ENCODE assay signal across 9 cellular contexts in genomic region chr12:103495158-103495782, GRCh38. TPM values are rescaled to one million over a fixed set of nuclear protein-coding genes. Genes with fewer than 3 reads are reported as not detected.
DNase-seq lines count a peak whose midpoint lies in the region; ATAC-seq and TF ChIP-seq lines count a peak whose summit lies in the region.
"Had no signal": no experiment of that assay in that cellular context is flagged by ENCODE, and none has a peak within 500 bp of the region (broad histone marks: within the 10 kb centered on the region; RNA-seq: fewer than 3 reads in every experiment).

No MANE protein-coding gene starts in this region.

- H3K27me3 Mint-ChIP-seq in stimulated activated memory B cell treated with anti-CD40 and anti-IgM and Interleukin-4, amounts not matched to agents 10 μg/mL and 1 μg/mL and 100 μg/mL, for 72 hours = no peaks in the 10 kb centered on the region

- WGBS in HUES64 = under 1% methylated on average over 51 of the region's 58 CpGs
- 1 to 2% (median 1%) methylated on average over 36 to 58 of the region's 58 CpGs for WGBS in ovary, 3 donors

- no peak for TF ChIP-seq EP300 in ovary (IDR thresholded peaks at IDR 0.05)

- peaks cover 8% of the 10 kb centered on the region; the same call in 1 of the 2 replicates for H3K4me1 ChIP-seq in HUES64 (ENCODE audit: insufficient read depth, low read length)
- H3K4me1 ChIP-seq in left lung = peaks cover 0 to 6% of the 10 kb centered on the region in 2 donors
- H3K4me1 ChIP-seq in ovary (ENCODE audit: insufficient read depth) = no peaks in the 10 kb centered on the region
- H3K4me1 ChIP-seq: BLaER1 treated with 17β-estradiol and CSF1 and Interleukin-3, amounts not matched to agents 10 nM and 100 nM had no signal

- no peak overlapping the region for H3K9ac ChIP-seq in HUES64 (ENCODE audit: low read depth, low read length)
- H3K9ac ChIP-seq: BLaER1 treated with 17β-estradiol and CSF1 and Interleukin-3, amounts not matched to agents 10 nM and 100 nM had no signal

- no peaks in the 10 kb centered on the region for H3K36me3 Mint-ChIP-seq in stimulated activated memory B cell treated with anti-CD40 and anti-IgM and Interleukin-4, amounts not matched to agents 10 μg/mL and 1 μg/mL and 100 μg/mL, for 72 hours

- ATAC-seq in GM19468 (IDR thresholded peaks at IDR 0.05; ENCODE audit: extremely low read depth, unreplicated experiment) (peak; percentile 44), left lung (peak; percentile 66)
- ATAC-seq in stimulated activated memory B cell treated with anti-CD40 and anti-IgM and Interleukin-4, amounts not matched to agents 10 μg/mL and 1 μg/mL and 100 μg/mL, for 72 hours = peak; percentile 96

- H3K36me3 ChIP-seq in HUES64 (ENCODE audit: insufficient read depth, low read length) (no peaks in the 10 kb centered on the region), left lung (no peaks in the 10 kb centered on the region), ovary (no peaks in the 10 kb centered on the region)
- H3K36me3 ChIP-seq: BLaER1 treated with 17β-estradiol and CSF1 and Interleukin-3, amounts not matched to agents 10 nM and 100 nM had no signal

- DNase-seq in Ammon's horn (ENCODE audit: low spot score) (peak; percentile 48), T-helper 1 cell (peak in 4 of 5 donors; percentile 21 to 44 (median 30)), astrocyte of the hippocampus (ENCODE audit: low read depth, low spot score) (peak; percentile 25), left lung (peak; percentile 38 to 82), ovary (no peak)

- H3K27ac Mint-ChIP-seq in stimulated activated memory B cell treated with anti-CD40 and anti-IgM and Interleukin-4, amounts not matched to agents 10 μg/mL and 1 μg/mL and 100 μg/mL, for 72 hours = peak overlapping the region; percentile 91

- H3K27me3 ChIP-seq in HUES64 (ENCODE audit: insufficient read depth, low read length) (peaks cover 32% of the 10 kb centered on the region), left lung (peaks cover 31 to 47% of the 10 kb centered on the region in 2 donors), ovary (no peaks in the 10 kb centered on the region)
- H3K27me3 ChIP-seq: BLaER1 treated with 17β-estradiol and CSF1 and Interleukin-3, amounts not matched to agents 10 nM and 100 nM had no signal

- H3K4me3 ChIP-seq in HUES64 (ENCODE audit: low read length) (peak overlapping the region; percentile 68), left lung (peak overlapping the region; percentile 17 to 26), ovary (no peak overlapping the region)
- H3K4me3 ChIP-seq: BLaER1 treated with 17β-estradiol and CSF1 and Interleukin-3, amounts not matched to agents 10 nM and 100 nM had no signal

- H3K27ac ChIP-seq in HUES64 (ENCODE audit: low read depth, low read length) (no peak overlapping the region; the same call in 1 of the 2 replicates), left lung (no peak overlapping the region), ovary (no peak overlapping the region)
- H3K27ac ChIP-seq: BLaER1 treated with 17β-estradiol and CSF1 and Interleukin-3, amounts not matched to agents 10 nM and 100 nM had no signal

- no peak for TF ChIP-seq POLR2A in ovary (IDR thresholded peaks at IDR 0.05)

- intact Hi-C loops in left lung (cut with DNase I) (no loop called here), ovary (cut with DNase I) (no loop called here)

- no peaks in the 10 kb centered on the region for H3K9me3 ChIP-seq in HUES64 (ENCODE audit: insufficient read depth, low read depth, low read length)
- no peaks in the 10 kb centered on the region for H3K9me3 ChIP-seq in left lung
- no peaks in the 10 kb centered on the region for H3K9me3 ChIP-seq in ovary

- H3K4me1 Mint-ChIP-seq in stimulated activated memory B cell treated with anti-CD40 and anti-IgM and Interleukin-4, amounts not matched to agents 10 μg/mL and 1 μg/mL and 100 μg/mL, for 72 hours = peaks cover 47% of the 10 kb centered on the region

- peak overlapping the region; percentile 95 for H3K4me3 Mint-ChIP-seq in stimulated activated memory B cell treated with anti-CD40 and anti-IgM and Interleukin-4, amounts not matched to agents 10 μg/mL and 1 μg/mL and 100 μg/mL, for 72 hours

- TF ChIP-seq CTCF in left lung (IDR thresholded peaks at IDR 0.05) (no peak), ovary (IDR thresholded peaks at IDR 0.05) (no peak)

- peaks cover 7% of the 10 kb centered on the region for H3K9me3 Mint-ChIP-seq in stimulated activated memory B cell treated with anti-CD40 and anti-IgM and Interleukin-4, amounts not matched to agents 10 μg/mL and 1 μg/mL and 100 μg/mL, for 72 hours

RNA-seq across cellular contexts. Expression of gene C12orf42, which starts 0.5 kb away (rescaled TPM):
- not detected for polyA plus RNA-seq in HUES64 (2013, experiment 1 of 2)
- polyA plus RNA-seq in HUES64 (2013, experiment 2 of 2) = 0.25 TPM
- total RNA-seq in left lung (not detected), ovary (not detected)
- not detected for polyA plus RNA-seq in ovary

Comparison
In these comparisons a context has a peak if more than half of its experiments do, and no peak if none do; other contexts are left out.
1. DNase-seq: peak in Ammon's horn (single experiment), T-helper 1 cell (4 of 5), astrocyte of the hippocampus (single experiment) and left lung (2 of 2); none in ovary (0 of 5).
2. ATAC-seq: peak in every context shown above with its lines; median percentile 96 in stimulated activated memory B cell treated with anti-CD40 and anti-IgM and Interleukin-4, amounts not matched to agents 10 μg/mL and 1 μg/mL and 100 μg/mL, for 72 hours; 66 in left lung; 44 in GM19468.